Comparison of ENCODE assay signal across 28 cellular contexts in genomic region chr1:47849611-47850261, GRCh38.
DNase-seq lines count a peak whose midpoint lies in the region; ATAC-seq and TF ChIP-seq lines count a peak whose summit lies in the region.
"Had no signal": no experiment of that assay in that cellular context is flagged by ENCODE, and none has a peak within 500 bp of the region (broad histone marks: within the 10 kb centered on the region; RNA-seq: fewer than 3 reads in every experiment).

No MANE protein-coding gene starts in this region.

- 65% methylated on average over 3 of the region's 5 CpGs for WGBS in SK-N-SH (ENCODE audit: low lambda C conversion rate)
- WGBS in hepatocyte (ENCODE audit: low lambda C conversion rate, missing lambda C conversion rate), result 87% methylated on average over 5 of the region's 5 CpGs

- H3F3A ChIP-seq in SK-N-SH (replicated peaks; ENCODE audit: insufficient read depth), result no peaks in the 10 kb centered on the region

- H4K20me1 ChIP-seq in SK-N-SH (ENCODE audit: insufficient read depth), result no peaks in the 10 kb centered on the region
- no peaks in the 10 kb centered on the region for H4K20me1 ChIP-seq in hepatocyte (ENCODE audit: insufficient read depth, poor library complexity, severe bottlenecking)

- no peaks in the 10 kb centered on the region; the same call in 1 of the 2 replicates for H3K27me3 Mint-ChIP-seq in WTC11 (ENCODE audit: low read depth)

- TF ChIP-seq RAD21 in SK-N-SH (IDR thresholded peaks at IDR 0.05; ENCODE audit: low read length), result no peak

- no peak overlapping the region for H3K4me3 Mint-ChIP-seq in WTC11
- H3K4me3 Mint-ChIP-seq: B cell; CD8-positive, alpha-beta T cell; GM23338; H9 had no signal

- TF ChIP-seq CTCF in SK-N-SH (IDR thresholded peaks at IDR 0.05) (no peak), WTC11 (IDR thresholded peaks at IDR 0.05) (no peak), hepatocyte (IDR thresholded peaks at IDR 0.05; ENCODE audit: poor library complexity) (no peak), gastrocnemius medialis (IDR thresholded peaks at IDR 0.05 in 4 of 5, conservative IDR thresholded peaks at IDR 0.05 in 1 of 5) (no peak)

- peaks cover 23% of the 10 kb centered on the region for H3K4me1 Mint-ChIP-seq in WTC11
- H3K4me1 Mint-ChIP-seq: B cell had no signal

- H3K27ac Mint-ChIP-seq in WTC11, result no peak overlapping the region
- H3K27ac Mint-ChIP-seq: B cell; CD8-positive, alpha-beta T cell; GM23338 had no signal

- no peak overlapping the region for H2AFZ ChIP-seq in SK-N-SH (ENCODE audit: low read depth)
- H2AFZ ChIP-seq in hepatocyte, result no peak overlapping the region
- H2AFZ ChIP-seq: GM23338 had no signal

- H3K4me1 ChIP-seq in SK-N-SH (ENCODE audit: control insufficient read depth in 1 of 2, insufficient read depth in 2 of 2, low read depth in 1 of 2, low read length in 1 of 2) (peaks cover 0 to 38% of the 10 kb centered on the region in 2 experiments; a peak in 2 of 4 replicates), hepatocyte (ENCODE audit: insufficient read depth) (peaks cover 11% of the 10 kb centered on the region), gastrocnemius medialis (no peaks in the 10 kb centered on the region)
- H3K4me1 ChIP-seq: Caco-2 had no signal

- POLR2A ChIA-PET in SK-N-SH (lab: Yijun Ruan, JAX) (no interaction called here), WTC11 (lab: Charles Lee) (no interaction called here)

- H3K9me3 ChIP-seq in SK-N-SH, result no peaks in the 10 kb centered on the region
- H3K9me3 ChIP-seq in hepatocyte (ENCODE audit: low read depth), result no peaks in the 10 kb centered on the region
- no peaks in the 10 kb centered on the region for H3K9me3 ChIP-seq in gastrocnemius medialis
- H3K9me3 ChIP-seq: Caco-2 had no signal

- in situ Hi-C loops in gastrocnemius medialis (cut with MboI; ENCODE audit: low sequenced_read_pairs in 4 of 4), result no loop called here

- no peaks in the 10 kb centered on the region for H3K9me2 ChIP-seq in SK-N-SH
- no peaks in the 10 kb centered on the region for H3K9me2 ChIP-seq in hepatocyte (replicated peaks; ENCODE audit: insufficient read depth)

- TF ChIP-seq EP300 in SK-N-SH (IDR thresholded peaks at IDR 0.05; ENCODE audit: borderline replicate concordance in 1 of 2, low read depth in 1 of 2, low read length in 1 of 2), result no peak

- no peaks in the 10 kb centered on the region for H3K36me3 ChIP-seq in SK-N-SH (replicated peaks in 1 of 2; ENCODE audit: control insufficient read depth in 1 of 2, insufficient read depth in 2 of 2, low read length in 1 of 2)
- H3K36me3 ChIP-seq in hepatocyte (replicated peaks; ENCODE audit: insufficient read depth, low read depth), result no peaks in the 10 kb centered on the region
- no peaks in the 10 kb centered on the region for H3K36me3 ChIP-seq in gastrocnemius medialis

- TF ChIP-seq POLR2A in gastrocnemius medialis (IDR thresholded peaks at IDR 0.05), result no peak

- no peak overlapping the region for H3K4me2 ChIP-seq in SK-N-SH
- no peak overlapping the region for H3K4me2 ChIP-seq in hepatocyte
- H3K4me2 ChIP-seq: GM23338 had no signal

- H3K4me3 ChIP-seq in SK-N-SH (ENCODE audit: low read depth in 2 of 2, low read length in 1 of 2) (no peak overlapping the region), hepatocyte (no peak overlapping the region), gastrocnemius medialis (no peak overlapping the region)
- H3K4me3 ChIP-seq: GM12878, GM23338, K562 had no signal

- peak; percentile 47 for DNase-seq in SK-N-SH
- DNase-seq in WTC11 (ENCODE audit: low spot score), result no peak
- DNase-seq in hepatocyte (ENCODE audit: low spot score), result no peak
- DNase-seq in gastrocnemius medialis, result peak; percentile 16 to 46
- no peak for DNase-seq in nucleus accumbens (lab: John Stamatoyannopoulos, UW)
- no peak for DNase-seq in stimulated activated CD4-positive, alpha-beta T cell treated with anti-CD3 and anti-CD28 coated beads, Interleukin-4, amount 100 ng/mL, for 1 hour
- DNase-seq: Caco-2; CD8-positive, alpha-beta T cell; EL; GDM1; H9; Kasumi-1; MV-4-11; NCI-H1930; NCI-H446 treated with DMSO at 0.1 percent for 48 hours; NCI-H526; NCI-H82; NK-92 treated with Interleukin-12 subunit alpha and Interleukin-12 subunit beta, amount 100 ng/mL, for 24 hours; RPMI8226; SHP77 treated with DMSO at 0.1 percent for 48 hours had no signal

- no peak overlapping the region for H3K9ac ChIP-seq in SK-N-SH

- H3K36me3 Mint-ChIP-seq in WTC11, result no peaks in the 10 kb centered on the region
- H3K36me3 Mint-ChIP-seq: CD8-positive, alpha-beta T cell had no signal

- peak overlapping the region in 1 of 2 experiments; percentile 98; a peak in 2 of 4 replicates for H3K27ac ChIP-seq in SK-N-SH (ENCODE audit: low read depth in 2 of 2, low read length in 1 of 2)
- peak overlapping the region; percentile 54 for H3K27ac ChIP-seq in hepatocyte
- H3K27ac ChIP-seq in gastrocnemius medialis, result no peak overlapping the region
- H3K27ac ChIP-seq: 22Rv1, C4-2B had no signal

- ATAC-seq in SK-N-SH treated with all-trans-retinoic acid at 6 μM for 48 hours (no peak), WTC11 (0 out of 2 replicates have a peak, but pooled peaks have one; percentile 16), gastrocnemius medialis (peak; percentile 58 to 67), GM21723 (IDR thresholded peaks at IDR 0.05; ENCODE audit: unreplicated experiment) (no peak)
- ATAC-seq: CD8-positive, alpha-beta T cell; GM12878; GM23338; K562 had no signal

- no peaks in the 10 kb centered on the region for H3K27me3 ChIP-seq in SK-N-SH (ENCODE audit: insufficient read depth)
- H3K27me3 ChIP-seq in hepatocyte, result no peaks in the 10 kb centered on the region
- H3K27me3 ChIP-seq in gastrocnemius medialis, result no peaks in the 10 kb centered on the region

- intact Hi-C loops in gastrocnemius medialis (cut with DNase I; ENCODE audit: low total_unique reads), result no loop called here

- CTCF ChIA-PET in SK-N-SH (lab: Yijun Ruan, JAX) (interaction anchor here (0.8 to 2.1 kb wide), 7 partner anchors 21 to 354 kb away, joined by 3 to 8 read pairs (median 4); no protein-coding TSS in a partner anchor), WTC11 (lab: Charles Lee) (no interaction called here)

- H3K79me2 ChIP-seq in SK-N-SH (ENCODE audit: insufficient read depth) (no peaks in the 10 kb centered on the region), hepatocyte (no peaks in the 10 kb centered on the region)

- H3K9me3 Mint-ChIP-seq in WTC11, result no peaks in the 10 kb centered on the region
- H3K9me3 Mint-ChIP-seq: CD8-positive, alpha-beta T cell; GM23338; H9 had no signal

TF ChIP-seq in SK-N-SH, 30 proteins besides CTCF, POLR2A, EP300 and RAD21 (continues in another document):
- TF ChIP-seq PBX3 (IDR thresholded peaks at IDR 0.05) (no peak), GATA2 (CRISPR knock-in tag; IDR thresholded peaks at IDR 0.05) (no peak)

TF ChIP-seq in SK-N-SH treated with all-trans-retinoic acid at 6 μM for 48 hours, 23 proteins besides CTCF, POLR2A, EP300 and RAD21 (continues in another document):
- TF ChIP-seq ZFP30 (CRISPR knock-in tag; IDR thresholded peaks at IDR 0.05), result no peak
- no peak for TF ChIP-seq ZNF8 (CRISPR knock-in tag; IDR thresholded peaks at IDR 0.05)
- no peak for TF ChIP-seq ZNF70 (CRISPR knock-in tag; IDR thresholded peaks at IDR 0.05)
- TF ChIP-seq GLIS3 (CRISPR knock-in tag; IDR thresholded peaks at IDR 0.05), result no peak
- TF ChIP-seq POU6F1 (CRISPR knock-in tag; IDR thresholded peaks at IDR 0.05; ENCODE audit: borderline replicate concordance, low read depth), result no peak
- no peak for TF ChIP-seq ZNF565 (CRISPR knock-in tag; conservative IDR thresholded peaks at IDR 0.05; ENCODE audit: low read depth)

TF ChIP-seq in WTC11, 78 proteins besides CTCF, POLR2A, EP300 and RAD21 (continues in another document):
- TF ChIP-seq MXD4 (CRISPR knock-in tag; IDR thresholded peaks at IDR 0.05; ENCODE audit: borderline replicate concordance), result no peak
- TF ChIP-seq PREB (CRISPR knock-in tag; IDR thresholded peaks at IDR 0.05; ENCODE audit: borderline replicate concordance), result no peak
- no peak for TF ChIP-seq GTF2I (CRISPR knock-in tag; conservative IDR thresholded peaks at IDR 0.05)
- no peak for TF ChIP-seq ZMAT4 (CRISPR knock-in tag; IDR thresholded peaks at IDR 0.05)
- no peak for TF ChIP-seq ETV6 (CRISPR knock-in tag; IDR thresholded peaks at IDR 0.05)
- no peak for TF ChIP-seq E2F1 (CRISPR knock-in tag; IDR thresholded peaks at IDR 0.05)
- TF ChIP-seq SMAD3 (CRISPR knock-in tag; IDR thresholded peaks at IDR 0.05; ENCODE audit: borderline replicate concordance), result no peak

Comparison
In these comparisons a context has a peak if more than half of its experiments do, and no peak if none do; other contexts are left out.
1. DNase-seq: peak in SK-N-SH (single experiment) and gastrocnemius medialis (2 of 2); none in WTC11 (single experiment), hepatocyte (single experiment), nucleus accumbens (0 of 56) and stimulated activated CD4-positive, alpha-beta T cell treated with anti-CD3 and anti-CD28 coated beads, Interleukin-4, amount 100 ng/mL, for 1 hour (single experiment).
2. ATAC-seq: peak in WTC11 (single experiment) and gastrocnemius medialis (2 of 2); none in SK-N-SH treated with all-trans-retinoic acid at 6 μM for 48 hours (single experiment) and GM21723 (single experiment).